In genomic region chr1:232766224-232766890, GRCh38 we compare ENCODE assay signal across 12 cellular contexts. TPM values are rescaled to one million over a fixed set of nuclear protein-coding genes. Genes with fewer than 3 reads are reported as not detected.
A peak's percentile ranks its signal among the peaks of the same experiment; 100 is the strongest.
DNase-seq lines count a peak whose midpoint lies in the region; ATAC-seq, FAIRE-seq and TF ChIP-seq lines count a peak whose summit lies in the region.
"Had no signal": no experiment of that assay in that cellular context is flagged by ENCODE, and none has a peak within 500 bp of the region (broad histone marks: within the 10 kb centered on the region; RNA-seq: fewer than 3 reads in every experiment).

No MANE protein-coding gene starts in this region.

- TF ChIP-seq CTCF in thoracic aorta (IDR thresholded peaks at IDR 0.05), result no peak

- H3K9me3 ChIP-seq in thoracic aorta, result no peaks in the 10 kb centered on the region
- no peaks in the 10 kb centered on the region for H3K9me3 ChIP-seq in effector memory CD4-positive, alpha-beta T cell (ENCODE audit: control insufficient read depth, low read length)

- H3K4me1 ChIP-seq in thoracic aorta (ENCODE audit: control insufficient read depth in 1 of 2, low read depth in 2 of 2), result peaks cover 6 to 23% of the 10 kb centered on the region in 2 donors
- no peaks in the 10 kb centered on the region for H3K4me1 ChIP-seq in effector memory CD4-positive, alpha-beta T cell (ENCODE audit: control insufficient read depth, insufficient read depth, low read length, poor library complexity, severe bottlenecking)

- ATAC-seq in GM21723 (IDR thresholded peaks at IDR 0.05; ENCODE audit: unreplicated experiment) (peak; percentile 72), thoracic aorta (ENCODE audit: insufficient number of reproducible peaks, low FRiP score, low read depth) (no peak), GM19397 (IDR thresholded peaks at IDR 0.05; ENCODE audit: unreplicated experiment) (no peak)

- DNase-seq in NCI-H2227 treated with DMSO at 0.1 percent for 48 hours (lab: John Stamatoyannopoulos, UW), result peak; percentile 27
- no peak for DNase-seq in thoracic aorta (ENCODE audit: low spot score)
- DNase-seq in stimulated activated CD4-positive, alpha-beta T cell treated with anti-CD3 and anti-CD28 coated beads, Interleukin-2, amount 100 ng/mL, for 24 hours, result no peak
- no peak for DNase-seq in cerebellum (ENCODE audit: low spot score)
- DNase-seq in effector memory CD4-positive, alpha-beta T cell, result no peak
- DNase-seq: NCI-H1048 had no signal

- peak overlapping the region; percentile 82 to 88 for H3K27ac ChIP-seq in thoracic aorta
- H3K27ac ChIP-seq in effector memory CD4-positive, alpha-beta T cell (ENCODE audit: insufficient read depth, low read length, poor library complexity, severe bottlenecking), result no peak overlapping the region

- no peaks in the 10 kb centered on the region for H3K36me3 ChIP-seq in thoracic aorta
- no peaks in the 10 kb centered on the region for H3K36me3 ChIP-seq in effector memory CD4-positive, alpha-beta T cell (ENCODE audit: control insufficient read depth, insufficient read depth, low read length)

- peak; percentile 93 for FAIRE-seq in islet of Langerhans (lab: Jason Lieb, UNC)
- FAIRE-seq: endothelial cell of umbilical vein, G401.6, GM19239 had no signal

- H3K27me3 ChIP-seq in thoracic aorta (replicated peaks; ENCODE audit: insufficient read depth), result no peaks in the 10 kb centered on the region
- no peaks in the 10 kb centered on the region for H3K27me3 ChIP-seq in effector memory CD4-positive, alpha-beta T cell (replicated peaks; ENCODE audit: control insufficient read depth, insufficient read depth, low read length, poor library complexity, severe bottlenecking)

- H3K4me3 ChIP-seq in thoracic aorta, result no peak overlapping the region
- no peak overlapping the region for H3K4me3 ChIP-seq in effector memory CD4-positive, alpha-beta T cell (ENCODE audit: insufficient read depth, low read depth, low read length, poor library complexity, severe bottlenecking)

RNA-seq across cellular contexts. Expression of gene MAP10, which starts 38.9 kb away (rescaled TPM):
- total RNA-seq in thoracic aorta, result 1 to 10 TPM; 1.5 to 2.4 TPM
- 4.4 TPM for total RNA-seq in cerebellum
